Comparison of ENCODE assay signal across 8 cellular contexts in genomic region chr20:46364670-46365482, GRCh38. TPM values are rescaled to one million over a fixed set of nuclear protein-coding genes. Genes with fewer than 3 reads are reported as not detected.
A peak's percentile ranks its signal among the peaks of the same experiment; 100 is the strongest.
DNase-seq lines count a peak whose midpoint lies in the region; ATAC-seq, FAIRE-seq and TF ChIP-seq lines count a peak whose summit lies in the region.

No MANE protein-coding gene starts in this region.

- peaks cover 0 to 60% (median 35%) of the 10 kb centered on the region in 9 donors for H3K36me3 ChIP-seq in heart right ventricle
- peaks cover 3% of the 10 kb centered on the region for H3K36me3 ChIP-seq in mucosa of descending colon (ENCODE audit: low read depth)
- peaks cover 4 to 5% of the 10 kb centered on the region in 2 donors for H3K36me3 ChIP-seq in aorta (ENCODE audit: control insufficient read depth in 1 of 2, insufficient read depth in 2 of 2, low read length in 1 of 2)

- ATAC-seq in heart right ventricle (no peak), left cardiac atrium (no peak), mucosa of descending colon (no peak), aorta (ENCODE audit: low FRiP score) (no peak), GM21526 (IDR thresholded peaks at IDR 0.05; ENCODE audit: low FRiP score, unreplicated experiment) (no peak)

- 65 to 71% methylated on average over 10 of the region's 10 CpGs for WGBS in heart right ventricle, 2 donors
- WGBS in aorta, 2 donors = 46 to 51% methylated on average over 10 of the region's 10 CpGs

- TF ChIP-seq POLR2A in H54 (IDR thresholded peaks at IDR 0.05; ENCODE audit: low read depth, low read length) = no peak

- H3K27ac ChIP-seq in heart right ventricle (peak overlapping the region; percentile 91 to 100 (median 98)), caudate nucleus (ENCODE audit: low read depth, low read length) (peak overlapping the region; percentile 94), aorta (ENCODE audit: low read depth in 1 of 2, low read length in 2 of 2) (peak overlapping the region in 1 of 2 donors; percentile 56)

- no peak for FAIRE-seq in H54 (lab: Jason Lieb, UNC)

- H3K27me3 ChIP-seq in heart right ventricle (no peaks in the 10 kb centered on the region), aorta (ENCODE audit: control insufficient read depth in 1 of 2, insufficient read depth in 2 of 2, low read length in 1 of 2) (no peaks in the 10 kb centered on the region)

- intact Hi-C loops in heart right ventricle (cut with DNase I) = loop anchor here in 5 of 10 donors (1.0 to 5.0 kb wide), 3 partner anchors 37 to 42 kb away; partner anchors contain the start of gene ELMO2 (in 2 of the 5)
- intact Hi-C loops in left cardiac atrium (cut with DNase I) = loop anchor here in 1 of 2 donors (5.0 kb wide), 1 partner anchor 37 kb away; no protein-coding TSS in a partner anchor
- intact Hi-C loops in mucosa of descending colon (cut with DNase I, micrococcal nuclease) = no loop called here
- intact Hi-C loops in aorta (cut with DNase I) = loop anchor here in 1 of 2 donors (2.0 to 10.0 kb wide), 2 partner anchors 42 to 320 kb away; partner anchors contain the start of genes ELMO2 and TP53RK

- H3K4me1 ChIP-seq in heart right ventricle = peaks cover 10 to 58% (median 34%) of the 10 kb centered on the region in 9 donors
- peaks cover 22% of the 10 kb centered on the region for H3K4me1 ChIP-seq in mucosa of descending colon (ENCODE audit: low read depth)
- H3K4me1 ChIP-seq in aorta (ENCODE audit: control insufficient read depth in 1 of 2, insufficient read depth in 2 of 2, low read length in 2 of 2) = peaks cover 0 to 3% of the 10 kb centered on the region in 2 donors

- H3K9me3 ChIP-seq in heart right ventricle = no peaks in the 10 kb centered on the region
- H3K9me3 ChIP-seq in mucosa of descending colon = no peaks in the 10 kb centered on the region
- no peaks in the 10 kb centered on the region for H3K9me3 ChIP-seq in aorta (ENCODE audit: control insufficient read depth, low read length)

- DNase-seq in heart right ventricle = no peak
- DNase-seq in left cardiac atrium = no peak
- DNase-seq in caudate nucleus (lab: John Stamatoyannopoulos, UW) = peak in 47 of 61 donors; percentile 21 to 93 (median 58)
- no peak for DNase-seq in mucosa of descending colon
- no peak for DNase-seq in aorta
- DNase-seq in stimulated activated CD4-positive, alpha-beta T cell treated with anti-CD3 and anti-CD28 coated beads, Interleukin-15, amount 100 ng/mL, for 24 hours = no peak
- DNase-seq in H54 (ENCODE audit: insufficient read length, low spot score) = no peak

- H3K4me3 ChIP-seq in heart right ventricle (peak overlapping the region; percentile 77 to 100 (median 96)), mucosa of descending colon (peak overlapping the region; percentile 98), aorta (ENCODE audit: low read length in 2 of 2) (peak overlapping the region; percentile 60 to 66)

- TF ChIP-seq CTCF in heart right ventricle (IDR thresholded peaks at IDR 0.05) (no peak), mucosa of descending colon (IDR thresholded peaks at IDR 0.05) (no peak)

RNA-seq across cellular contexts. Expression of gene ELMO2, which starts 41.5 kb away (rescaled TPM):
- total RNA-seq in heart right ventricle = 10 to 100 TPM; 23.6 to 46.0 (median 28.9) TPM
- 10 to 100 TPM; 17.2 to 20.2 TPM for polyA plus RNA-seq in heart right ventricle
- 10 to 100 TPM; 29.5 to 36.1 TPM for total RNA-seq in left cardiac atrium
- 10 to 100 TPM; 21.2 to 46.6 (median 27.1) TPM for total RNA-seq in mucosa of descending colon
- 10 to 100 TPM; 47.5 to 51.6 TPM for total RNA-seq in aorta
- 10 to 100 TPM; 19.3 to 24.2 TPM for polyA plus RNA-seq in aorta

RNA-seq across cellular contexts. Expression of gene CDH22, which starts 56.6 kb away (rescaled TPM):
- total RNA-seq in heart right ventricle (10 to 100 TPM in 1 of 10 donors, 1 to 10 TPM in 2, under 1 TPM in 7; 0.16 to 11.0 (median 0.64) TPM), left cardiac atrium (1 to 10 TPM; 5.8 to 5.9 TPM), mucosa of descending colon (under 1 TPM; 0.13 to 0.32 (median 0.19) TPM), aorta (not detected)
- polyA plus RNA-seq in heart right ventricle (1 to 10 TPM in 1 of 2 donors, under 1 TPM in 1; 0.04 to 1.0 TPM), aorta (not detected)

Comparison
In these comparisons a context has a peak if more than half of its experiments do, and no peak if none do; other contexts are left out.
1. DNase-seq: peak in caudate nucleus (47 of 61); none in heart right ventricle (0 of 2), left cardiac atrium (single experiment), mucosa of descending colon (0 of 3), aorta (0 of 2), stimulated activated CD4-positive, alpha-beta T cell treated with anti-CD3 and anti-CD28 coated beads, Interleukin-15, amount 100 ng/mL, for 24 hours (single experiment) and H54 (single experiment).
2. Peak in every context shown above with its lines, with median percentiles within 50 percentile points of each other: H3K4me3 ChIP-seq.